Comparison of ENCODE assay signal across 1 cellular context in the genomic region with DNA sequence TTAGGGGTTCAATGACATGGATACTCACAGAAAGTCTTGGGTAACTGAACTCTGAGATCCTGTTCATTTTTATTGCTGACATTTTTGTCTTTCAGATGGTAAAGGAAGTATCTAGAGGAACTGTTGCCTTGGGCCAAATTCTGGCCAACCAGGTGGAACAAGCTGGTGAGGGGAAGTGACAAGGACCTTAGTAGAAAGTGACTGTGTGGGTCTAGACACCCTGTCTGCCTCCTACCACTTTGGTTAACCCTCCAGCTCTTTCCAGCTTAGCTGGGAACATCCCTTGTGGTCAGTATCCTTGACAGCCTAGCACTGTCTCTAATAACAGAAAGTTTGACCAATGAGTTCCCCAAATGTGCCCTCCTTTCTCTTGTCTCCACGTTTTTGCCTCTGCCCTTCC.
TF ChIP-seq lines count a peak whose summit lies in the region.

No MANE protein-coding gene starts in this region.

TF ChIP-seq in WTC11, 78 proteins besides CTCF, POLR2A, EP300 and RAD21 (continued from another document):
- TF ChIP-seq PRRX2 (CRISPR knock-in tag; IDR thresholded peaks at IDR 0.05) (no peak), SMAD3 (CRISPR knock-in tag; IDR thresholded peaks at IDR 0.05; ENCODE audit: borderline replicate concordance) (no peak), HMGA2 (CRISPR knock-in tag; IDR thresholded peaks at IDR 0.05) (no peak), FOXP1 (CRISPR knock-in tag; IDR thresholded peaks at IDR 0.05; ENCODE audit: borderline replicate concordance) (no peak), ZNF317 (CRISPR knock-in tag; IDR thresholded peaks at IDR 0.05; ENCODE audit: borderline replicate concordance, low read depth) (no peak), RELA (CRISPR knock-in tag; IDR thresholded peaks at IDR 0.05; ENCODE audit: borderline replicate concordance) (no peak), NR3C1 (CRISPR knock-in tag; conservative IDR thresholded peaks at IDR 0.05; ENCODE audit: low read depth) (no peak)
TF ChIP-seq in WTC11: peak in this region for 0.
